Comparison of ENCODE assay signal across 15 cellular contexts in the genomic region with DNA sequence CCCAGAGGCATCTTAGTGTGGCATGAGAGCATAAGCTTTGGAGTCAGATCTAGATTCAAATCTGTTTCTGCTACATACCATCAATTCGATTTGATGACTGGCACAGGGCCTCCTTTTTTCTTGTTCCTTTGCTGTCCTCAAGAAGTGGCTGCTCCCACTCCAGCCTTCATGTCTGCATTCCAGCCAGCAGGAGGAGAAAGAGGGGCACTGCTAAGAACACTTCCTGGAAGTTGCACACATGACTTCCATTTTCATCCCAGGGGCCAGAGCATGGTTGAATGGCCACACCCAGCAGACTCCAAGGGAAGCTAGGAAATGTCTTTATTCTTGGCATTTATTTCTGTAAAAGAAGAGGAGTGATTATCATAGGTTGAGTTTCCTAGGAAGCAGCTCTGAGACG. TPM values are rescaled to one million over a fixed set of nuclear protein-coding genes. Genes with fewer than 3 reads are reported as not detected.
DNase-seq lines count a peak whose midpoint lies in the region; ATAC-seq and TF ChIP-seq lines count a peak whose summit lies in the region.
"Had no signal": no experiment of that assay in that cellular context is flagged by ENCODE, and none has a peak within 500 bp of the region (broad histone marks: within the 10 kb centered on the region; RNA-seq: fewer than 3 reads in every experiment).

No MANE protein-coding gene starts in this region.

- H3K27me3 ChIP-seq in BE2C (no peaks in the 10 kb centered on the region), kidney epithelial cell (ENCODE audit: control insufficient read depth, insufficient read depth, low read length) (no peaks in the 10 kb centered on the region), body of pancreas (no peaks in the 10 kb centered on the region)
- H3K27me3 ChIP-seq: esophagus squamous epithelium had no signal

- H3K36me3 ChIP-seq in BE2C = no peaks in the 10 kb centered on the region; the same call in 1 of the 2 replicates
- H3K36me3 ChIP-seq in kidney epithelial cell (ENCODE audit: control insufficient read depth, insufficient read depth, low read length) = no peaks in the 10 kb centered on the region
- no peaks in the 10 kb centered on the region for H3K36me3 ChIP-seq in body of pancreas (replicated peaks in 1 of 2; ENCODE audit: insufficient read depth in 1 of 2, low read depth in 2 of 2)
- H3K36me3 ChIP-seq: esophagus squamous epithelium had no signal

- TF ChIP-seq CTCF in BE2C (IDR thresholded peaks at IDR 0.05; ENCODE audit: low read depth, low read length) = peak; percentile 51
- TF ChIP-seq CTCF in astrocyte of the cerebellum (IDR thresholded peaks at IDR 0.05; ENCODE audit: low read depth, low read length, missing control alignments) = peak; percentile 8
- TF ChIP-seq CTCF in kidney epithelial cell (IDR thresholded peaks at IDR 0.05; ENCODE audit: insufficient read depth, low read length, poor library complexity, severe bottlenecking) = peak; percentile 34
- TF ChIP-seq CTCF in body of pancreas (IDR thresholded peaks at IDR 0.05) = no peak

- no peak for ATAC-seq in body of pancreas
- ATAC-seq in HG03097 (IDR thresholded peaks at IDR 0.05; ENCODE audit: low FRiP score, unreplicated experiment) = no peak
- ATAC-seq: mucosa of descending colon, sciatic nerve had no signal

- WGBS in body of pancreas, 2 donors = 91% methylated on average over 2 of the region's 2 CpGs

- H3K4me1 ChIP-seq in BE2C (peaks cover 40% of the 10 kb centered on the region), body of pancreas (no peaks in the 10 kb centered on the region)

- TF ChIP-seq POLR2A in body of pancreas (IDR thresholded peaks at IDR 0.05) = no peak

- peak; percentile 29 for DNase-seq in BE2C
- peak; percentile 62 for DNase-seq in HT1080 (ENCODE audit: low read depth)
- DNase-seq in astrocyte of the cerebellum (ENCODE audit: low read depth) = no peak
- DNase-seq in kidney epithelial cell (ENCODE audit: low read depth) = no peak
- no peak for DNase-seq in stimulated activated CD4-positive, alpha-beta T cell treated with anti-CD3 and anti-CD28 coated beads, Interleukin-15, amount 100 ng/mL, for 24 hours
- DNase-seq in body of pancreas = no peak
- DNase-seq in GM19240 (ENCODE audit: insufficient read length, low spot score) = no peak
- DNase-seq: activated CD4-positive, alpha-beta memory T cell treated with anti-CD3 and anti-CD28 coated beads, Interleukin-2, amount 10 ng/mL, durations not matched to agents 7 days and 5 days; activated gamma-delta T cell; CD4-positive, alpha-beta memory T cell; central memory CD4-positive, alpha-beta T cell; esophagus squamous epithelium; mucosa of descending colon had no signal

- H3K9me3 ChIP-seq in BE2C (no peaks in the 10 kb centered on the region), body of pancreas (peaks cover 0 to 6% (median 0%) of the 10 kb centered on the region in 3 donors)

- intact Hi-C loops in body of pancreas (cut with DNase I) = no loop called here

- H3K4me3 ChIP-seq in BE2C (ENCODE audit: low read depth, low read length) (no peak overlapping the region), astrocyte of the cerebellum (ENCODE audit: low read depth, low read length) (no peak overlapping the region), kidney epithelial cell (ENCODE audit: low read depth, low read length) (no peak overlapping the region), body of pancreas (no peak overlapping the region)
- H3K4me3 ChIP-seq: esophagus squamous epithelium, mucosa of descending colon had no signal

- in situ Hi-C loops in astrocyte of the cerebellum (cut with HindIII; ENCODE audit: low sequenced_read_pairs) = no loop called here

- H3K27ac ChIP-seq in body of pancreas = no peak overlapping the region

RNA-seq across cellular contexts. Expression of a gene that starts 50.4 kb away (rescaled TPM):
- 56.5 TPM for polyA plus RNA-seq in BE2C (2012; ENCODE audit: insufficient read depth, insufficient read length, low read depth)
- 1.6 and 1.8 TPM in 2 replicates for total RNA-seq in HT1080 (2014; rRNA removed; shearing (Covaris generic))
- 1.1 and 1.3 TPM in 2 replicates for polyA plus RNA-seq in HT1080 (2015; cell fraction: cytosol; rRNA removed)
- 4.5 TPM in 2 replicates for polyA plus RNA-seq in HT1080 (2015; cell fraction: nucleus; rRNA removed)
- total RNA-seq in kidney epithelial cell = 0.63 and 4.7 TPM in 2 replicates
- total RNA-seq in body of pancreas = 1 to 10 TPM; 2.3 to 2.6 TPM

Comparison
In these comparisons a context has a peak if more than half of its experiments do, and no peak if none do; other contexts are left out.
1. DNase-seq: peak in BE2C (single experiment) and HT1080 (single experiment); none in astrocyte of the cerebellum (single experiment), kidney epithelial cell (single experiment), stimulated activated CD4-positive, alpha-beta T cell treated with anti-CD3 and anti-CD28 coated beads, Interleukin-15, amount 100 ng/mL, for 24 hours (single experiment), body of pancreas (0 of 4) and GM19240 (single experiment).
2. CTCF ChIP-seq: peak in BE2C (single experiment), astrocyte of the cerebellum (single experiment) and kidney epithelial cell (single experiment); none in body of pancreas (0 of 7).